Comparison of ENCODE assay signal across 1 cellular context in genomic region chr3:9396301-9396631, GRCh38.
TF ChIP-seq lines count a peak whose summit lies in the region.

No MANE protein-coding gene starts in this region.

TF ChIP-seq in HepG2, 621 proteins besides CTCF, POLR2A, EP300 and RAD21 (continued from another document):
- TF ChIP-seq ZFP91 (CRISPR knock-in tag; IDR thresholded peaks at IDR 0.05; ENCODE audit: borderline replicate concordance), result 0 out of 2 replicates have a peak, but pooled peaks have one; percentile 46
- peak; percentile 3; the same call in 1 of the 2 replicates for TF ChIP-seq ZNF235 (CRISPR knock-in tag; IDR thresholded peaks at IDR 0.05; ENCODE audit: borderline replicate concordance)
